Comparison of ENCODE assay signal across 10 cellular contexts in genomic region chr20:45061244-45061643, GRCh38. TPM values are rescaled to one million over a fixed set of nuclear protein-coding genes. Genes with fewer than 3 reads are reported as not detected.
DNase-seq lines count a peak whose midpoint lies in the region; ATAC-seq and TF ChIP-seq lines count a peak whose summit lies in the region.
"Had no signal": no experiment of that assay in that cellular context is flagged by ENCODE, and none has a peak within 500 bp of the region (broad histone marks: within the 10 kb centered on the region; RNA-seq: fewer than 3 reads in every experiment).

No MANE protein-coding gene starts in this region.

- no peaks in the 10 kb centered on the region for H3K4me1 ChIP-seq in smooth muscle cell (ENCODE audit: low read depth)
- no peaks in the 10 kb centered on the region for H3K4me1 ChIP-seq in tibial artery

- POLR2A ChIA-PET in activated CD4-positive, alpha-beta T cell treated with anti-CD3 and anti-CD28 coated beads for 36 hours (lab: Charles Lee), result no interaction called here
- POLR2A ChIA-PET in RWPE1 (lab: Yijun Ruan, JAX; ENCODE audit: low non-redundant PET), result no interaction called here

- peaks cover 53% of the 10 kb centered on the region for H3K36me3 Mint-ChIP-seq in activated CD4-positive, alpha-beta T cell treated with anti-CD3 and anti-CD28 coated beads for 36 hours (ENCODE audit: low read depth)
- H3K36me3 Mint-ChIP-seq in CD14-positive monocyte, result peaks cover 61 to 82% of the 10 kb centered on the region in 2 donors

- H3K9me3 ChIP-seq in smooth muscle cell (replicated peaks; ENCODE audit: low read depth), result no peaks in the 10 kb centered on the region
- no peaks in the 10 kb centered on the region for H3K9me3 ChIP-seq in tibial artery

- peak; percentile 94 for ATAC-seq in activated CD4-positive, alpha-beta T cell treated with anti-CD3 and anti-CD28 coated beads for 36 hours

- no peaks in the 10 kb centered on the region for H3K9me3 Mint-ChIP-seq in activated CD4-positive, alpha-beta T cell treated with anti-CD3 and anti-CD28 coated beads for 36 hours (ENCODE audit: low read depth)
- H3K9me3 Mint-ChIP-seq in CD14-positive monocyte, result no peaks in the 10 kb centered on the region

- CTCF ChIA-PET in activated CD4-positive, alpha-beta T cell treated with anti-CD3 and anti-CD28 coated beads for 36 hours (lab: Charles Lee), result interaction anchor here (0.6 to 2.2 kb wide), 3 partner anchors 12 to 49 kb away, joined by 3 to 15 read pairs (median 4); no protein-coding TSS in a partner anchor
- CTCF ChIA-PET in RWPE1 (lab: Yijun Ruan, JAX), result interaction anchor here (0.8 kb wide), 1 partner anchor 35 kb away, joined by 3 read pairs; no protein-coding TSS in a partner anchor

- no peak overlapping the region for H3K4me3 Mint-ChIP-seq in activated CD4-positive, alpha-beta T cell treated with anti-CD3 and anti-CD28 coated beads for 36 hours
- no peak overlapping the region for H3K4me3 Mint-ChIP-seq in CD14-positive monocyte

- no peaks in the 10 kb centered on the region for H4K20me1 ChIP-seq in smooth muscle cell (ENCODE audit: low read depth)

- H3K4me1 Mint-ChIP-seq in activated CD4-positive, alpha-beta T cell treated with anti-CD3 and anti-CD28 coated beads for 36 hours, result peaks cover 76% of the 10 kb centered on the region
- H3K4me1 Mint-ChIP-seq in CD14-positive monocyte, result peaks cover 12% of the 10 kb centered on the region

- no peak overlapping the region for H3K4me3 ChIP-seq in smooth muscle cell
- H3K4me3 ChIP-seq in tibial artery, result no peak overlapping the region

- no peak overlapping the region for H2AFZ ChIP-seq in smooth muscle cell (ENCODE audit: low read depth)

- peak overlapping the region; percentile 39 for H3K9ac ChIP-seq in smooth muscle cell (ENCODE audit: low read depth)

- 51% methylated on average over 4 of the region's 4 CpGs for WGBS in smooth muscle cell (ENCODE audit: low lambda C conversion rate)

- H3F3A ChIP-seq in smooth muscle cell (ENCODE audit: low read depth), result peaks cover 19% of the 10 kb centered on the region

- H3K79me2 ChIP-seq in smooth muscle cell (ENCODE audit: low read depth), result peaks cover 17% of the 10 kb centered on the region

- H3K36me3 ChIP-seq in smooth muscle cell (ENCODE audit: low read depth) (no peaks in the 10 kb centered on the region), tibial artery (peaks cover 0 to 9% (median 3%) of the 10 kb centered on the region in 3 donors)

- no peaks in the 10 kb centered on the region for H3K27me3 Mint-ChIP-seq in activated CD4-positive, alpha-beta T cell treated with anti-CD3 and anti-CD28 coated beads for 36 hours
- H3K27me3 Mint-ChIP-seq in CD14-positive monocyte (ENCODE audit: low read depth in 3 of 3), result no peaks in the 10 kb centered on the region

- no peak overlapping the region for H3K27ac Mint-ChIP-seq in activated CD4-positive, alpha-beta T cell treated with anti-CD3 and anti-CD28 coated beads for 36 hours
- H3K27ac Mint-ChIP-seq in CD14-positive monocyte, result no peak overlapping the region

- H3K27me3 ChIP-seq in smooth muscle cell (ENCODE audit: low read depth), result no peaks in the 10 kb centered on the region
- no peaks in the 10 kb centered on the region for H3K27me3 ChIP-seq in tibial artery

- intact Hi-C loops in activated CD4-positive, alpha-beta T cell treated with anti-CD3 and anti-CD28 coated beads for 36 hours (cut with DNase I, micrococcal nuclease), result no loop called here
- intact Hi-C loops in CD14-positive monocyte (cut with micrococcal nuclease) (no loop called here), tibial artery (cut with DNase I; ENCODE audit: low total_unique reads) (no loop called here)

- peak; percentile 32 for DNase-seq in activated CD4-positive, alpha-beta T cell treated with anti-CD3 and anti-CD28 coated beads for 36 hours
- DNase-seq in activated CD4-positive, alpha-beta T cell treated with anti-CD3 and anti-CD28 coated beads for 4 hours, result no peak
- peak; percentile 98 for DNase-seq in RWPE1 (ENCODE audit: low spot score)
- DNase-seq in fibroblast of gingiva (ENCODE audit: low read depth), result peak; percentile 90
- no peak for DNase-seq in smooth muscle cell (lab: John Stamatoyannopoulos, UW; ENCODE audit: unreplicated experiment)
- DNase-seq in NAMALWA (ENCODE audit: low spot score), result no peak
- DNase-seq in CD14-positive monocyte (ENCODE audit: low spot score), result no peak
- DNase-seq in tibial artery, result no peak
- DNase-seq: RPMI8226 had no signal

- H3K4me2 ChIP-seq in smooth muscle cell, result peak overlapping the region; percentile 38

- TF ChIP-seq CTCF in RWPE1 (conservative IDR thresholded peaks at IDR 0.05; ENCODE audit: low read depth) (no peak), smooth muscle cell (IDR thresholded peaks at IDR 0.05; ENCODE audit: borderline replicate concordance, insufficient read depth, poor library complexity, severe bottlenecking) (no peak), CD14-positive monocyte (IDR thresholded peaks at IDR 0.05) (no peak), tibial artery (IDR thresholded peaks at IDR 0.05) (no peak)

- H3K27ac ChIP-seq in RWPE1, result no peak overlapping the region
- H3K27ac ChIP-seq in smooth muscle cell (ENCODE audit: low read depth), result peak overlapping the region; percentile 78
- no peak overlapping the region for H3K27ac ChIP-seq in tibial artery

RNA-seq across cellular contexts. Expression of gene KCNS1, which starts 39.7 kb away (rescaled TPM):
- total RNA-seq in activated CD4-positive, alpha-beta T cell treated with anti-CD3 and anti-CD28 coated beads for 36 hours, result under 1 TPM; 0.66 to 0.79 TPM
- 0.49 and 1.4 TPM in 2 replicates for total RNA-seq in smooth muscle cell
- polyA plus RNA-seq in smooth muscle cell (0.35 and 1.8 TPM in 2 replicates), CD14-positive monocyte (under 1 TPM in 1 of 2 donors, not detected in 1; 0.23 TPM)
- total RNA-seq: mononuclear cell had no signal

RNA-seq across cellular contexts. Expression of gene WFDC5, which starts 53.7 kb away (rescaled TPM):
- total RNA-seq in activated CD4-positive, alpha-beta T cell treated with anti-CD3 and anti-CD28 coated beads for 36 hours, result under 1 TPM; 0.23 TPM
- not detected in 2 replicates for total RNA-seq in smooth muscle cell
- polyA plus RNA-seq in smooth muscle cell (not detected in 2 replicates), CD14-positive monocyte (not detected)
- total RNA-seq: mononuclear cell had no signal

Comparison
In these comparisons a context has a peak if more than half of its experiments do, and no peak if none do; other contexts are left out.
1. DNase-seq: peak in activated CD4-positive, alpha-beta T cell treated with anti-CD3 and anti-CD28 coated beads for 36 hours (single experiment), RWPE1 (single experiment) and fibroblast of gingiva (single experiment); none in activated CD4-positive, alpha-beta T cell treated with anti-CD3 and anti-CD28 coated beads for 4 hours (0 of 2), smooth muscle cell (single experiment), NAMALWA (single experiment), CD14-positive monocyte (single experiment) and tibial artery (0 of 2).